ENCODE assay signal across 8 cellular contexts in genomic region chr11:86062719-86063118, GRCh38. TPM values are rescaled to one million over a fixed set of nuclear protein-coding genes. Genes with fewer than 3 reads are reported as not detected.
DNase-seq lines count a peak whose midpoint lies in the region; ATAC-seq and TF ChIP-seq lines count a peak whose summit lies in the region.

No MANE protein-coding gene starts in this region.

- no peaks in the 10 kb centered on the region for H3K27me3 Mint-ChIP-seq in CD4-positive, alpha-beta T cell

- peaks cover 12% of the 10 kb centered on the region for H3K36me3 Mint-ChIP-seq in CD4-positive, alpha-beta T cell (ENCODE audit: low read depth)

- H3K4me2 ChIP-seq in parathyroid adenoma (ENCODE audit: low read length): no peak overlapping the region

- peak overlapping the region; percentile 5 for H3K4me3 ChIP-seq in endocrine pancreas (ENCODE audit: control insufficient read depth, insufficient read depth, low read length)
- H3K4me3 ChIP-seq in parathyroid adenoma (ENCODE audit: low read depth, low read length): peak overlapping the region; percentile 22

- H3K4me1 Mint-ChIP-seq in CD4-positive, alpha-beta T cell (ENCODE audit: low read depth): peaks cover 92% of the 10 kb centered on the region

- ATAC-seq in CD4-positive, alpha-beta T cell (ENCODE audit: poor library complexity): peak; percentile 53
- no peak for ATAC-seq in HG02642 (IDR thresholded peaks at IDR 0.05; ENCODE audit: poor library complexity, unreplicated experiment)

- intact Hi-C loops in CD4-positive, alpha-beta T cell (cut with DNase I, micrococcal nuclease): loop anchor here (10.0 kb wide), 2 partner anchors 308 to 398 kb away; partner anchors contain the start of gene CREBZF (in 1 of the 2)

- no peaks in the 10 kb centered on the region for H3K9me3 ChIP-seq in CD4-positive, alpha-beta T cell (ENCODE audit: control insufficient read depth, low read length)
- H3K9me3 ChIP-seq in endocrine pancreas (ENCODE audit: control insufficient read depth, low read length) (no peaks in the 10 kb centered on the region), parathyroid adenoma (ENCODE audit: control insufficient read depth, low read length) (no peaks in the 10 kb centered on the region)

- peaks cover 34% of the 10 kb centered on the region for H3K79me2 ChIP-seq in parathyroid adenoma

- peaks cover 2% of the 10 kb centered on the region for H3K9me3 Mint-ChIP-seq in CD4-positive, alpha-beta T cell

- CTCF ChIA-PET in CD4-positive, alpha-beta T cell (lab: Charles Lee): interaction anchor here (1.6 kb wide), 1 partner anchor 21 kb away, joined by 7 read pairs; no protein-coding TSS in a partner anchor

- H3K36me3 ChIP-seq in endocrine pancreas (ENCODE audit: control insufficient read depth, insufficient read depth, low read length) (no peaks in the 10 kb centered on the region), parathyroid adenoma (ENCODE audit: control insufficient read depth, insufficient read depth, low read length) (no peaks in the 10 kb centered on the region)

- DNase-seq in CD4-positive, alpha-beta T cell: no peak
- DNase-seq in OCI-M1 (lab: John Stamatoyannopoulos, UW) (peak; percentile 83), T1000 (lab: John Stamatoyannopoulos, UW) (no peak), NCI-H2171 (lab: John Stamatoyannopoulos, UW) (no peak), UCSD-AML1 (lab: John Stamatoyannopoulos, UW; ENCODE audit: unreplicated experiment) (no peak)

- H2AFZ ChIP-seq in parathyroid adenoma: no peak overlapping the region

- H3K27ac ChIP-seq in CD4-positive, alpha-beta T cell (ENCODE audit: low read depth, low read length): no peak overlapping the region
- H3K27ac ChIP-seq in parathyroid adenoma: peak overlapping the region; percentile 50

- POLR2A ChIA-PET in CD4-positive, alpha-beta T cell (lab: Charles Lee): interaction anchor here (0.8 to 1.0 kb wide), 4 partner anchors 10 to 76 kb away, joined by 3 to 7 read pairs (median 3); no protein-coding TSS in a partner anchor

- H3K27me3 ChIP-seq in CD4-positive, alpha-beta T cell (ENCODE audit: control insufficient read depth, insufficient read depth, low read length): no peaks in the 10 kb centered on the region
- H3K27me3 ChIP-seq in endocrine pancreas (ENCODE audit: control insufficient read depth, insufficient read depth, low read length): no peaks in the 10 kb centered on the region
- H3K27me3 ChIP-seq in parathyroid adenoma (ENCODE audit: control insufficient read depth, insufficient read depth, low read length): no peaks in the 10 kb centered on the region

- no peak for TF ChIP-seq CTCF in CD4-positive, alpha-beta T cell (IDR thresholded peaks at IDR 0.05)
- no peak for TF ChIP-seq CTCF in parathyroid adenoma (IDR thresholded peaks at IDR 0.05)

- H3K27ac Mint-ChIP-seq in CD4-positive, alpha-beta T cell: peak overlapping the region; percentile 79

- H3K4me1 ChIP-seq in endocrine pancreas (ENCODE audit: control insufficient read depth, insufficient read depth, low read length): peaks cover 26% of the 10 kb centered on the region
- H3K4me1 ChIP-seq in parathyroid adenoma: peaks cover 5% of the 10 kb centered on the region

- H3K4me3 Mint-ChIP-seq in CD4-positive, alpha-beta T cell: peak overlapping the region; percentile 84

- no peak overlapping the region for H3K9ac ChIP-seq in endocrine pancreas (ENCODE audit: control insufficient read depth, insufficient read depth, low read length)
- H3K9ac ChIP-seq in parathyroid adenoma: no peak overlapping the region

RNA-seq across cellular contexts. Expression of gene PICALM, which starts 6.2 kb away (rescaled TPM):
- total RNA-seq in CD4-positive, alpha-beta T cell: 10 to 100 TPM; 73.3 to 77.3 TPM
